ENCODE assay signal across 21 cellular contexts in genomic region chr3:48688032-48688736, GRCh38. TPM values are rescaled to one million over a fixed set of nuclear protein-coding genes. Genes with fewer than 3 reads are reported as not detected.
DNase-seq lines count a peak whose midpoint lies in the region; ATAC-seq and TF ChIP-seq lines count a peak whose summit lies in the region.
"Had no signal": no experiment of that assay in that cellular context is flagged by ENCODE, and none has a peak within 500 bp of the region (broad histone marks: within the 10 kb centered on the region; RNA-seq: fewer than 3 reads in every experiment).

No MANE protein-coding gene starts in this region.

- no peaks in the 10 kb centered on the region for H3K9me2 ChIP-seq in neural cell (ENCODE audit: insufficient read depth, low read length)

- DNase-seq in DMS53 (lab: John Stamatoyannopoulos, UW) (peak; percentile 26), DMS53 treated with DMSO at 0.1 percent for 48 hours (lab: John Stamatoyannopoulos, UW; ENCODE audit: unreplicated experiment) (no peak), RWPE1 (ENCODE audit: low spot score) (no peak), vagina (ENCODE audit: extremely low spot score in 2 of 2) (no peak)
- DNase-seq: 8988T; activated CD8-positive, alpha-beta T cell treated with anti-CD3 and anti-CD28 coated beads, Interleukin-2, amount 10 ng/mL, durations not matched to agents 7 days and 5 days; activated naive CD4-positive, alpha-beta T cell treated with anti-CD3 and anti-CD28 coated beads for 36 hours; activated T-cell treated with anti-CD3 and anti-CD28 coated beads, Interleukin-2, amount 50 U/mL, for 48 hours; BE2C; Calu3; effector CD8-positive, alpha-beta T cell; gastrocnemius medialis; HCEC 1CT; lower lobe of right lung; NCI-H1105 treated with DMSO at 0.1 percent for 48 hours; NCI-H2081; occipital lobe had no signal

- H3K9ac ChIP-seq in neural cell (ENCODE audit: low read length), result no peak overlapping the region

- no peak for ATAC-seq in HG03521 (IDR thresholded peaks at IDR 0.05; ENCODE audit: unreplicated experiment)
- ATAC-seq: activated CD4-positive, CD25-positive, alpha-beta regulatory T cell treated with anti-CD3 and anti-CD28 coated beads, Interleukin-2, amount 50 U/mL, for 24 hours; activated CD8-positive, alpha-beta T cell treated with anti-CD3 and anti-CD28 coated beads, Interleukin-2, amount 10 ng/mL, durations not matched to agents 7 days and 5 days; gastrocnemius medialis; lower lobe of right lung had no signal

- H3K27me3 ChIP-seq in neural cell (ENCODE audit: insufficient read depth, low read depth, low read length) (no peaks in the 10 kb centered on the region), vagina (no peaks in the 10 kb centered on the region)
- H3K27me3 ChIP-seq: BE2C, esophagus muscularis mucosa, gastrocnemius medialis had no signal

- H3K79me2 ChIP-seq in neural cell (replicated peaks; ENCODE audit: insufficient read depth, low read length), result peaks cover 24% of the 10 kb centered on the region

- POLR2A ChIA-PET in RWPE1 (lab: Yijun Ruan, JAX; ENCODE audit: low non-redundant PET), result no interaction called here

- CTCF ChIA-PET in RWPE1 (lab: Yijun Ruan, JAX), result no interaction called here

- TF ChIP-seq RAD21 in neural cell (conservative IDR thresholded peaks at IDR 0.05), result no peak

- H3F3A ChIP-seq in neural cell (ENCODE audit: insufficient read depth, low read length, poor library complexity, severe bottlenecking), result no peaks in the 10 kb centered on the region

- H3K27ac ChIP-seq in RWPE1 (peak overlapping the region; percentile 85), neural cell (ENCODE audit: low read length) (no peak overlapping the region), vagina (no peak overlapping the region)
- H3K27ac ChIP-seq: lower lobe of right lung had no signal

- intact Hi-C loops in vagina (cut with DNase I), result no loop called here

- H4K20me1 ChIP-seq in neural cell (ENCODE audit: insufficient read depth), result peaks cover 38% of the 10 kb centered on the region

- no peak overlapping the region for H2AFZ ChIP-seq in neural cell (ENCODE audit: low read depth, low read length)

- H3K36me3 ChIP-seq in neural cell (ENCODE audit: insufficient read depth, low read length) (peaks cover 10% of the 10 kb centered on the region), vagina (peaks cover 3 to 49% of the 10 kb centered on the region in 2 donors)

- no peak for TF ChIP-seq EP300 in neural cell (conservative IDR thresholded peaks at IDR 0.05; ENCODE audit: poor library complexity, severe bottlenecking)

- H3K9me3 ChIP-seq in neural cell (ENCODE audit: low read length) (no peaks in the 10 kb centered on the region), vagina (no peaks in the 10 kb centered on the region)
- H3K9me3 ChIP-seq: BE2C, esophagus muscularis mucosa, gastrocnemius medialis, lower lobe of right lung had no signal

- no peak overlapping the region for H3K4me2 ChIP-seq in neural cell (ENCODE audit: low read length)

- no peak for TF ChIP-seq POLR2A in vagina (IDR thresholded peaks at IDR 0.05)

- no peak for TF ChIP-seq CTCF in RWPE1 (conservative IDR thresholded peaks at IDR 0.05; ENCODE audit: low read depth)
- TF ChIP-seq CTCF in neural cell (IDR thresholded peaks at IDR 0.05; ENCODE audit: poor library complexity, severe bottlenecking), result no peak
- TF ChIP-seq CTCF in vagina (IDR thresholded peaks at IDR 0.05), result no peak

- H3K4me3 ChIP-seq in neural cell (ENCODE audit: low read length), result no peak overlapping the region
- no peak overlapping the region for H3K4me3 ChIP-seq in vagina
- H3K4me3 ChIP-seq: esophagus muscularis mucosa, gastrocnemius medialis, lower lobe of right lung had no signal

- peaks cover 41% of the 10 kb centered on the region for H3K4me1 ChIP-seq in vagina

TF ChIP-seq in neural cell, 6 proteins besides CTCF, POLR2A, EP300 and RAD21:
- TF ChIP-seq TAF1 (IDR thresholded peaks at IDR 0.05; ENCODE audit: low read depth), result no peak
- TF ChIP-seq POLR2AphosphoS5 (IDR thresholded peaks at IDR 0.05), result peak; percentile 1

RNA-seq across cellular contexts. Expression of gene NCKIPSD, which starts 2.5 kb away (rescaled TPM):
- polyA plus RNA-seq in neural cell, result 19.0 and 29.3 TPM in 2 replicates
- polyA minus RNA-seq in neural cell, result 11.0 and 16.6 TPM in 2 replicates
- total RNA-seq in vagina, result 45.9 TPM

RNA-seq across cellular contexts. Expression of gene CELSR3, which starts 25.5 kb away (rescaled TPM):
- polyA plus RNA-seq in neural cell, result 54.9 and 65.5 TPM in 2 replicates
- 104 and 118 TPM in 2 replicates for polyA minus RNA-seq in neural cell
- 2.2 TPM for total RNA-seq in vagina

RNA-seq across cellular contexts. Expression of gene IP6K2, which starts 28.8 kb away (rescaled TPM):
- polyA plus RNA-seq in neural cell, result 451 and 480 TPM in 2 replicates
- 255 and 266 TPM in 2 replicates for polyA minus RNA-seq in neural cell
- 119 TPM for total RNA-seq in vagina

RNA-seq across cellular contexts. Expression of gene SLC26A6, which starts 52.9 kb away (rescaled TPM):
- 23.6 and 25.7 TPM in 2 replicates for polyA plus RNA-seq in neural cell
- polyA minus RNA-seq in neural cell, result 9.4 and 9.7 TPM in 2 replicates
- total RNA-seq in vagina, result 35.1 TPM
